In the genomic region with DNA sequence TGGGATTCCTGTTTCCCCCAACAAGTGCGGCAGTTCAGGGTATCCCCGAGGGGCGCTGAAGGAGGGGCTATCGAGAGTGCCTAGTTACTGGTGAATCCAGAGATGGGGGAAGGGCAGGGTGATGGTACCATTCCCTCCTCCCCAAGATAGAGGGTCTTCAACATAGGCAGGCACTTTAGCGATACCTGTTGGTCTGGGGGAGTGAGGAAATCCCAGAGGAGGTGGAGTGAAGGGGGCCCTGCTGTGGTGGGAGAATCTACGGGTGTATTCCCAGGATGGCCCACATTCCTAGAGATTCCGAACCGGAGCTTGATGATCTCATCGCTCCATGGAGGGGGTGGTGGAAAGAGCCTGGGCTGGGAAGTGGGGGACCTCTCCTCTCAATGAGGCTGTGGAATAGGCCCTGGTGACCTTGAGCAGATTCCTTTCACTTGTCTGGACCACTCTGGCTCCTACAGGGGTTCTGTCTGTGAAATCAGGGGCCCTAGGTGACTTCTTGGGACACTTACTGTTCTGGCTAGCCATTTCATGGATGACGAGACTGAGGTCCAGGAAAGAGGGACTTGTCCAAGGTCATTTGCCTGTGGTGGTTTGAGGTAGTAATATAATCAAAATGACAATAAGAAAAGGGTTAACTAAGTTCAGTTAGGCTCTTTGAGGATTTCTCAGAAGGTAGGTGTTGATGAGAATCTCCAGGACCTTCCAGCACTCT, we compare ENCODE assay signal across 1 cellular context.
A peak's percentile ranks its signal among the peaks of the same experiment; 100 is the strongest.
TF ChIP-seq lines count a peak whose summit lies in the region.

No MANE protein-coding gene starts in this region.

TF ChIP-seq in H1, 55 proteins besides CTCF, POLR2A, EP300 and RAD21:
- TF ChIP-seq, protein P1, sequence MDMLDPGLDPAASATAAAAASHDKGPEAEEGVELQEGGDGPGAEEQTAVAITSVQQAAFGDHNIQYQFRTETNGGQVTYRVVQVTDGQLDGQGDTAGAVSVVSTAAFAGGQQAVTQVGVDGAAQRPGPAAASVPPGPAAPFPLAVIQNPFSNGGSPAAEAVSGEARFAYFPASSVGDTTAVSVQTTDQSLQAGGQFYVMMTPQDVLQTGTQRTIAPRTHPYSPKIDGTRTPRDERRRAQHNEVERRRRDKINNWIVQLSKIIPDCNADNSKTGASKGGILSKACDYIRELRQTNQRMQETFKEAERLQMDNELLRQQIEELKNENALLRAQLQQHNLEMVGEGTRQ (IDR thresholded peaks at IDR 0.05; ENCODE audit: low read length), result no peak
- TF ChIP-seq BCL11A (IDR thresholded peaks at IDR 0.05; ENCODE audit: low read depth in 2 of 2, low read length in 2 of 2), result no peak
- TF ChIP-seq GABPA (IDR thresholded peaks at IDR 0.05; ENCODE audit: borderline replicate concordance, insufficient read depth, low read length), result no peak
- no peak for TF ChIP-seq SUZ12 (IDR thresholded peaks at IDR 0.05; ENCODE audit: low read length)
- no peak for TF ChIP-seq HDAC2 (IDR thresholded peaks at IDR 0.05; ENCODE audit: borderline replicate concordance in 1 of 2, low read depth in 2 of 2, low read length in 2 of 2)
- TF ChIP-seq EGR1 (IDR thresholded peaks at IDR 0.05; ENCODE audit: borderline replicate concordance, low read depth, low read length), result peak; percentile 73; the same call in 1 of the 2 replicates
- TF ChIP-seq TAF1 (IDR thresholded peaks at IDR 0.05; ENCODE audit: low read depth, low read length), result no peak
- no peak for TF ChIP-seq MAFK (IDR thresholded peaks at IDR 0.05; ENCODE audit: low read depth, low read length)
- no peak for TF ChIP-seq NRF1 (IDR thresholded peaks at IDR 0.05; ENCODE audit: low read depth, low read length)
- TF ChIP-seq JUND (IDR thresholded peaks at IDR 0.05; ENCODE audit: low read length), result peak; percentile 81; the same call in 1 of the 2 replicates
- no peak for TF ChIP-seq CHD1 (IDR thresholded peaks at IDR 0.05; ENCODE audit: low read depth, low read length)
- no peak for TF ChIP-seq SAP30 (IDR thresholded peaks at IDR 0.05; ENCODE audit: insufficient read depth, insufficient replicate concordance, low read length)
- TF ChIP-seq KDM4A (IDR thresholded peaks at IDR 0.05; ENCODE audit: low read depth, low read length, severe bottlenecking), result no peak
- no peak for TF ChIP-seq RNF2 (IDR thresholded peaks at IDR 0.05; ENCODE audit: borderline replicate concordance, low read depth, low read length, missing control alignments, poor library complexity, severe bottlenecking)
- TF ChIP-seq SIX5 (IDR thresholded peaks at IDR 0.05; ENCODE audit: low read depth, low read length), result no peak
- TF ChIP-seq, protein P2, sequence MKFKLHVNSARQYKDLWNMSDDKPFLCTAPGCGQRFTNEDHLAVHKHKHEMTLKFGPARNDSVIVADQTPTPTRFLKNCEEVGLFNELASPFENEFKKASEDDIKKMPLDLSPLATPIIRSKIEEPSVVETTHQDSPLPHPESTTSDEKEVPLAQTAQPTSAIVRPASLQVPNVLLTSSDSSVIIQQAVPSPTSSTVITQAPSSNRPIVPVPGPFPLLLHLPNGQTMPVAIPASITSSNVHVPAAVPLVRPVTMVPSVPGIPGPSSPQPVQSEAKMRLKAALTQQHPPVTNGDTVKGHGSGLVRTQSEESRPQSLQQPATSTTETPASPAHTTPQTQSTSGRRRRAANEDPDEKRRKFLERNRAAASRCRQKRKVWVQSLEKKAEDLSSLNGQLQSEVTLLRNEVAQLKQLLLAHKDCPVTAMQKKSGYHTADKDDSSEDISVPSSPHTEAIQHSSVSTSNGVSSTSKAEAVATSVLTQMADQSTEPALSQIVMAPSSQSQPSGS (IDR thresholded peaks at IDR 0.05; ENCODE audit: low read length), result 0 out of 2 replicates have a peak, but pooled peaks have one; percentile 60
- no peak for TF ChIP-seq TCF12 (IDR thresholded peaks at IDR 0.05; ENCODE audit: low read depth, low read length)
- TF ChIP-seq CHD2 (IDR thresholded peaks at IDR 0.05; ENCODE audit: low read length), result no peak; the same call in 1 of the 2 replicates
- no peak for TF ChIP-seq HDAC6 (IDR thresholded peaks at IDR 0.05; ENCODE audit: low read depth, low read length)
- no peak; the same call in 1 of the 2 replicates for TF ChIP-seq CREB1 (IDR thresholded peaks at IDR 0.05)
- TF ChIP-seq CTBP2 (IDR thresholded peaks at IDR 0.05; ENCODE audit: borderline replicate concordance, insufficient read depth, insufficient read length, low read length), result peak; percentile 14
- no peak for TF ChIP-seq BRCA1 (IDR thresholded peaks at IDR 0.05; ENCODE audit: low read depth, low read length)
- TF ChIP-seq, protein P3, sequence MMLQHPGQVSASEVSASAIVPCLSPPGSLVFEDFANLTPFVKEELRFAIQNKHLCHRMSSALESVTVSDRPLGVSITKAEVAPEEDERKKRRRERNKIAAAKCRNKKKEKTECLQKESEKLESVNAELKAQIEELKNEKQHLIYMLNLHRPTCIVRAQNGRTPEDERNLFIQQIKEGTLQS (IDR thresholded peaks at IDR 0.05; ENCODE audit: insufficient read depth, low read depth, low read length), result no peak
- no peak for TF ChIP-seq ZNF274 (IDR thresholded peaks at IDR 0.05; ENCODE audit: borderline replicate concordance, extremely low read depth, low read length)
- 0 out of 2 replicates have a peak, but pooled peaks have one; percentile 56 for TF ChIP-seq YY1 (IDR thresholded peaks at IDR 0.05; ENCODE audit: low read depth, low read length)
- no peak for TF ChIP-seq CBX5 (IDR thresholded peaks at IDR 0.05; ENCODE audit: low read depth, low read length)
- TF ChIP-seq, protein P4, sequence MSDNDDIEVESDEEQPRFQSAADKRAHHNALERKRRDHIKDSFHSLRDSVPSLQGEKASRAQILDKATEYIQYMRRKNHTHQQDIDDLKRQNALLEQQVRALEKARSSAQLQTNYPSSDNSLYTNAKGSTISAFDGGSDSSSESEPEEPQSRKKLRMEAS (IDR thresholded peaks at IDR 0.05), result no peak
- no peak for TF ChIP-seq JUN (IDR thresholded peaks at IDR 0.05; ENCODE audit: low read depth, low read length)
- no peak for TF ChIP-seq CBX8 (IDR thresholded peaks at IDR 0.05; ENCODE audit: borderline replicate concordance, low read depth, low read length)
- 0 out of 2 replicates have a peak, but pooled peaks have one; percentile 32 for TF ChIP-seq TEAD4 (IDR thresholded peaks at IDR 0.05; ENCODE audit: low read depth, low read length)
- no peak for TF ChIP-seq TAF7 (optimal IDR thresholded peaks at IDR 0.05; ENCODE audit: borderline replicate concordance, low read depth, low read length)
- TF ChIP-seq EZH2 (IDR thresholded peaks at IDR 0.05; ENCODE audit: low read depth, low read length, severe bottlenecking), result no peak
- TF ChIP-seq NANOG (IDR thresholded peaks at IDR 0.05; ENCODE audit: insufficient read depth, low read depth, low read length, poor library complexity, severe bottlenecking), result no peak
- no peak for TF ChIP-seq GTF2F1 (IDR thresholded peaks at IDR 0.05; ENCODE audit: borderline replicate concordance, low read depth, low read length)
- TF ChIP-seq SIRT6 (IDR thresholded peaks at IDR 0.05; ENCODE audit: low read length), result no peak
- TF ChIP-seq SP4 (IDR thresholded peaks at IDR 0.05; ENCODE audit: low read length), result no peak
- no peak for TF ChIP-seq PHF8 (conservative IDR thresholded peaks at IDR 0.05; ENCODE audit: low read depth, low read length)
- TF ChIP-seq, protein P5, sequence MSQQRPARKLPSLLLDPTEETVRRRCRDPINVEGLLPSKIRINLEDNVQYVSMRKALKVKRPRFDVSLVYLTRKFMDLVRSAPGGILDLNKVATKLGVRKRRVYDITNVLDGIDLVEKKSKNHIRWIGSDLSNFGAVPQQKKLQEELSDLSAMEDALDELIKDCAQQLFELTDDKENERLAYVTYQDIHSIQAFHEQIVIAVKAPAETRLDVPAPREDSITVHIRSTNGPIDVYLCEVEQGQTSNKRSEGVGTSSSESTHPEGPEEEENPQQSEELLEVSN (IDR thresholded peaks at IDR 0.05), result no peak; the same call in 1 of the 2 replicates
- TF ChIP-seq, protein P6, sequence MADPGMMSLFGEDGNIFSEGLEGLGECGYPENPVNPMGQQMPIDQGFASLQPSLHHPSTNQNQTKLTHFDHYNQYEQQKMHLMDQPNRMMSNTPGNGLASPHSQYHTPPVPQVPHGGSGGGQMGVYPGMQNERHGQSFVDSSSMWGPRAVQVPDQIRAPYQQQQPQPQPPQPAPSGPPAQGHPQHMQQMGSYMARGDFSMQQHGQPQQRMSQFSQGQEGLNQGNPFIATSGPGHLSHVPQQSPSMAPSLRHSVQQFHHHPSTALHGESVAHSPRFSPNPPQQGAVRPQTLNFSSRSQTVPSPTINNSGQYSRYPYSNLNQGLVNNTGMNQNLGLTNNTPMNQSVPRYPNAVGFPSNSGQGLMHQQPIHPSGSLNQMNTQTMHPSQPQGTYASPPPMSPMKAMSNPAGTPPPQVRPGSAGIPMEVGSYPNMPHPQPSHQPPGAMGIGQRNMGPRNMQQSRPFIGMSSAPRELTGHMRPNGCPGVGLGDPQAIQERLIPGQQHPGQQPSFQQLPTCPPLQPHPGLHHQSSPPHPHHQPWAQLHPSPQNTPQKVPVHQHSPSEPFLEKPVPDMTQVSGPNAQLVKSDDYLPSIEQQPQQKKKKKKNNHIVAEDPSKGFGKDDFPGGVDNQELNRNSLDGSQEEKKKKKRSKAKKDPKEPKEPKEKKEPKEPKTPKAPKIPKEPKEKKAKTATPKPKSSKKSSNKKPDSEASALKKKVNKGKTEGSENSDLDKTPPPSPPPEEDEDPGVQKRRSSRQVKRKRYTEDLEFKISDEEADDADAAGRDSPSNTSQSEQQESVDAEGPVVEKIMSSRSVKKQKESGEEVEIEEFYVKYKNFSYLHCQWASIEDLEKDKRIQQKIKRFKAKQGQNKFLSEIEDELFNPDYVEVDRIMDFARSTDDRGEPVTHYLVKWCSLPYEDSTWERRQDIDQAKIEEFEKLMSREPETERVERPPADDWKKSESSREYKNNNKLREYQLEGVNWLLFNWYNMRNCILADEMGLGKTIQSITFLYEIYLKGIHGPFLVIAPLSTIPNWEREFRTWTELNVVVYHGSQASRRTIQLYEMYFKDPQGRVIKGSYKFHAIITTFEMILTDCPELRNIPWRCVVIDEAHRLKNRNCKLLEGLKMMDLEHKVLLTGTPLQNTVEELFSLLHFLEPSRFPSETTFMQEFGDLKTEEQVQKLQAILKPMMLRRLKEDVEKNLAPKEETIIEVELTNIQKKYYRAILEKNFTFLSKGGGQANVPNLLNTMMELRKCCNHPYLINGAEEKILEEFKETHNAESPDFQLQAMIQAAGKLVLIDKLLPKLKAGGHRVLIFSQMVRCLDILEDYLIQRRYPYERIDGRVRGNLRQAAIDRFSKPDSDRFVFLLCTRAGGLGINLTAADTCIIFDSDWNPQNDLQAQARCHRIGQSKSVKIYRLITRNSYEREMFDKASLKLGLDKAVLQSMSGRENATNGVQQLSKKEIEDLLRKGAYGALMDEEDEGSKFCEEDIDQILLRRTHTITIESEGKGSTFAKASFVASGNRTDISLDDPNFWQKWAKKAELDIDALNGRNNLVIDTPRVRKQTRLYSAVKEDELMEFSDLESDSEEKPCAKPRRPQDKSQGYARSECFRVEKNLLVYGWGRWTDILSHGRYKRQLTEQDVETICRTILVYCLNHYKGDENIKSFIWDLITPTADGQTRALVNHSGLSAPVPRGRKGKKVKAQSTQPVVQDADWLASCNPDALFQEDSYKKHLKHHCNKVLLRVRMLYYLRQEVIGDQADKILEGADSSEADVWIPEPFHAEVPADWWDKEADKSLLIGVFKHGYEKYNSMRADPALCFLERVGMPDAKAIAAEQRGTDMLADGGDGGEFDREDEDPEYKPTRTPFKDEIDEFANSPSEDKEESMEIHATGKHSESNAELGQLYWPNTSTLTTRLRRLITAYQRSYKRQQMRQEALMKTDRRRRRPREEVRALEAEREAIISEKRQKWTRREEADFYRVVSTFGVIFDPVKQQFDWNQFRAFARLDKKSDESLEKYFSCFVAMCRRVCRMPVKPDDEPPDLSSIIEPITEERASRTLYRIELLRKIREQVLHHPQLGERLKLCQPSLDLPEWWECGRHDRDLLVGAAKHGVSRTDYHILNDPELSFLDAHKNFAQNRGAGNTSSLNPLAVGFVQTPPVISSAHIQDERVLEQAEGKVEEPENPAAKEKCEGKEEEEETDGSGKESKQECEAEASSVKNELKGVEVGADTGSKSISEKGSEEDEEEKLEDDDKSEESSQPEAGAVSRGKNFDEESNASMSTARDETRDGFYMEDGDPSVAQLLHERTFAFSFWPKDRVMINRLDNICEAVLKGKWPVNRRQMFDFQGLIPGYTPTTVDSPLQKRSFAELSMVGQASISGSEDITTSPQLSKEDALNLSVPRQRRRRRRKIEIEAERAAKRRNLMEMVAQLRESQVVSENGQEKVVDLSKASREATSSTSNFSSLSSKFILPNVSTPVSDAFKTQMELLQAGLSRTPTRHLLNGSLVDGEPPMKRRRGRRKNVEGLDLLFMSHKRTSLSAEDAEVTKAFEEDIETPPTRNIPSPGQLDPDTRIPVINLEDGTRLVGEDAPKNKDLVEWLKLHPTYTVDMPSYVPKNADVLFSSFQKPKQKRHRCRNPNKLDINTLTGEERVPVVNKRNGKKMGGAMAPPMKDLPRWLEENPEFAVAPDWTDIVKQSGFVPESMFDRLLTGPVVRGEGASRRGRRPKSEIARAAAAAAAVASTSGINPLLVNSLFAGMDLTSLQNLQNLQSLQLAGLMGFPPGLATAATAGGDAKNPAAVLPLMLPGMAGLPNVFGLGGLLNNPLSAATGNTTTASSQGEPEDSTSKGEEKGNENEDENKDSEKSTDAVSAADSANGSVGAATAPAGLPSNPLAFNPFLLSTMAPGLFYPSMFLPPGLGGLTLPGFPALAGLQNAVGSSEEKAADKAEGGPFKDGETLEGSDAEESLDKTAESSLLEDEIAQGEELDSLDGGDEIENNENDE (IDR thresholded peaks at IDR 0.05; ENCODE audit: insufficient replicate concordance, low read length), result no peak
- TF ChIP-seq FOSL1 (IDR thresholded peaks at IDR 0.05; ENCODE audit: insufficient read depth, low read depth, low read length), result no peak
- no peak for TF ChIP-seq RXRA (IDR thresholded peaks at IDR 0.05; ENCODE audit: insufficient read depth, low read depth, low read length)
- TF ChIP-seq RBBP5 (IDR thresholded peaks at IDR 0.05; ENCODE audit: borderline replicate concordance, low read depth, low read length), result 0 out of 2 replicates have a peak, but pooled peaks have one; percentile 72
- no peak for TF ChIP-seq ASH2L (IDR thresholded peaks at IDR 0.05; ENCODE audit: low read length)
- no peak; the same call in 1 of the 2 replicates for TF ChIP-seq POLR2AphosphoS5 (IDR thresholded peaks at IDR 0.05; ENCODE audit: low read depth, low read length)
- no peak for TF ChIP-seq TBP (IDR thresholded peaks at IDR 0.05; ENCODE audit: low read depth, low read length)
- TF ChIP-seq CEBPB (IDR thresholded peaks at IDR 0.05; ENCODE audit: low read depth, low read length), result no peak
- no peak for TF ChIP-seq SIN3A (conservative IDR thresholded peaks at IDR 0.05 in 1 of 2, IDR thresholded peaks at IDR 0.05 in 1 of 2; ENCODE audit: low read depth in 1 of 2, low read length in 2 of 2)
- TF ChIP-seq POU5F1 (IDR thresholded peaks at IDR 0.05; ENCODE audit: low read depth, low read length), result no peak
- TF ChIP-seq SP1 (IDR thresholded peaks at IDR 0.05; ENCODE audit: low read depth, low read length), result no peak; the same call in 1 of the 2 replicates
- no peak for TF ChIP-seq SP2 (IDR thresholded peaks at IDR 0.05; ENCODE audit: low read length)
- no peak for TF ChIP-seq KDM5A (IDR thresholded peaks at IDR 0.05; ENCODE audit: low read length)
- TF ChIP-seq KDM1A (IDR thresholded peaks at IDR 0.05; ENCODE audit: borderline replicate concordance, low read length), result no peak; the same call in 1 of the 2 replicates
- TF ChIP-seq RFX5 (IDR thresholded peaks at IDR 0.05; ENCODE audit: borderline replicate concordance, low read depth, low read length), result no peak
- no peak for TF ChIP-seq SRF (IDR thresholded peaks at IDR 0.05; ENCODE audit: low read depth, low read length)
- TF ChIP-seq BACH1 (IDR thresholded peaks at IDR 0.05; ENCODE audit: low read length), result no peak
